Comparison of ENCODE assay signal across 26 cellular contexts in genomic region chr16:80113876-80114574, GRCh38.
"Had no signal": no experiment of that assay in that cellular context is flagged by ENCODE, and none has a peak within 500 bp of the region (broad histone marks: within the 10 kb centered on the region; RNA-seq: fewer than 3 reads in every experiment).

No MANE protein-coding gene starts in this region.

- H3K9me3 ChIP-seq: body of pancreas, left lung, right atrium auricular region, spleen, transverse colon had no signal

- H3K4me2 ChIP-seq: neural progenitor cell had no signal

- H3K4me1 Mint-ChIP-seq: activated CD4-positive, alpha-beta T cell treated with anti-CD3 and anti-CD28 coated beads for 36 hours; natural killer cell had no signal

- H3K27ac Mint-ChIP-seq: activated CD4-positive, alpha-beta T cell treated with anti-CD3 and anti-CD28 coated beads for 36 hours; activated naive CD4-positive, alpha-beta T cell treated with anti-CD3 and anti-CD28 coated beads, Interleukin-2, amount 50 U/mL, for 72 hours; activated T-cell treated with anti-CD3 and anti-CD28 coated beads, Interleukin-2, amount 50 U/mL, for 72 hours; natural killer cell; neural progenitor cell; T-helper 2 cell treated with Interferon-gamma antibody and Interleukin-4, amounts not matched to agents 5 μg/mL and 100 μg/mL, for 36 hours had no signal

- DNase-seq: activated CD4-positive, alpha-beta T cell treated with anti-CD3 and anti-CD28 coated beads for 36 hours; activated CD4-positive, alpha-beta T cell treated with anti-CD3 and anti-CD28 coated beads, Interleukin-2, amount 50 U/mL, for 4 hours; activated CD4-positive, CD25-positive, alpha-beta regulatory T cell; activated naive CD4-positive, alpha-beta T cell; activated T-cell treated with anti-CD3 and anti-CD28 coated beads for 4 hours; activated T-cell treated with anti-CD3 and anti-CD28 coated beads, Interleukin-2, amount 50 U/mL, for 72 hours; anterior cingulate cortex; cerebellar nuclear complex; dorsolateral prefrontal cortex; effector memory CD4-positive, alpha-beta T cell; erythroblast; left lung; natural killer cell; occipital lobe; spleen; stimulated activated naive CD4-positive, alpha-beta T cell; T-helper 1 cell; transverse colon had no signal

- H3K36me3 ChIP-seq: cardiac muscle cell, left lung, neural progenitor cell, right atrium auricular region, spleen, transverse colon had no signal

- H3K27me3 ChIP-seq: body of pancreas, foreskin keratinocyte, left lung, neural progenitor cell, right atrium auricular region, transverse colon had no signal

- H3K27ac ChIP-seq: body of pancreas, cardiac muscle cell, coronary artery, dorsolateral prefrontal cortex, foreskin keratinocyte, left lung, neural progenitor cell, right atrium auricular region, spleen, transverse colon had no signal

- H3K9ac ChIP-seq: neural progenitor cell had no signal

- H3K9me3 Mint-ChIP-seq: activated T-cell treated with anti-CD3 and anti-CD28 coated beads, Interleukin-2, amount 50 U/mL, for 72 hours; natural killer cell; neural progenitor cell; T-helper 2 cell treated with Interferon-gamma antibody and Interleukin-4, amounts not matched to agents 5 μg/mL and 100 μg/mL, for 36 hours had no signal

- H2AFZ ChIP-seq: neural progenitor cell had no signal

- H3K36me3 Mint-ChIP-seq: activated naive CD4-positive, alpha-beta T cell treated with anti-CD3 and anti-CD28 coated beads, Interleukin-2, amount 50 U/mL, for 72 hours; natural killer cell; neural progenitor cell had no signal

- H3K4me3 Mint-ChIP-seq: activated CD4-positive, alpha-beta T cell treated with anti-CD3 and anti-CD28 coated beads for 36 hours; activated T-cell treated with anti-CD3 and anti-CD28 coated beads, Interleukin-2, amount 50 U/mL, for 72 hours; natural killer cell; neural progenitor cell; T-helper 2 cell treated with Interferon-gamma antibody and Interleukin-4, amounts not matched to agents 5 μg/mL and 100 μg/mL, for 36 hours had no signal

- H3K4me1 ChIP-seq: body of pancreas, foreskin keratinocyte, left lung, right atrium auricular region, spleen, transverse colon had no signal

- H3K4me3 ChIP-seq: body of pancreas, cardiac muscle cell, coronary artery, dorsolateral prefrontal cortex, left lung, neural progenitor cell, right atrium auricular region, spleen, transverse colon had no signal

- ATAC-seq: activated CD4-positive, alpha-beta T cell treated with anti-CD3 and anti-CD28 coated beads for 36 hours; activated naive CD4-positive, alpha-beta T cell treated with anti-CD3 and anti-CD28 coated beads, Interleukin-2, amount 50 U/mL, for 72 hours; activated T-cell treated with anti-CD3 and anti-CD28 coated beads, Interleukin-2, amount 50 U/mL, for 72 hours; body of pancreas; left lung; natural killer cell had no signal
